In genomic region chr20:43749734-43750294, GRCh38 we compare ENCODE assay signal across 8 cellular contexts. TPM values are rescaled to one million over a fixed set of nuclear protein-coding genes. Genes with fewer than 3 reads are reported as not detected.
DNase-seq lines count a peak whose midpoint lies in the region; ATAC-seq, FAIRE-seq and TF ChIP-seq lines count a peak whose summit lies in the region.

No MANE protein-coding gene starts in this region.

- H3K4me3 ChIP-seq in bronchial epithelial cell (ENCODE audit: low read depth, low read length), result no peak overlapping the region

- TF ChIP-seq CTCF in bronchial epithelial cell (IDR thresholded peaks at IDR 0.05; ENCODE audit: insufficient read depth, low read length, severe bottlenecking), result peak; percentile 99

- no peaks in the 10 kb centered on the region for H3K36me3 ChIP-seq in bronchial epithelial cell (ENCODE audit: control insufficient read depth, insufficient read depth, low read length)

- H3K27me3 ChIP-seq in bronchial epithelial cell (ENCODE audit: control insufficient read depth, insufficient read depth, low read length), result no peaks in the 10 kb centered on the region

- FAIRE-seq in bronchial epithelial cell (lab: Jason Lieb, UNC), result no peak

- DNase-seq in NCI-H2029 (lab: John Stamatoyannopoulos, UW), result peak; percentile 27
- DNase-seq in NCI-H2029 treated with DMSO at 0.1 percent for 48 hours (lab: John Stamatoyannopoulos, UW), result no peak
- peak; percentile 47 for DNase-seq in NCI-H1105 treated with DMSO at 0.1 percent for 48 hours (lab: John Stamatoyannopoulos, UW)
- DNase-seq in activated CD4-positive, CD25-positive, alpha-beta regulatory T cell treated with anti-CD3 and anti-CD28 coated beads, Interleukin-2, amount 50 U/mL, for 72 hours, result peak; percentile 97
- DNase-seq in bronchial epithelial cell (ENCODE audit: low read depth), result peak; percentile 13
- peak; percentile 8 for DNase-seq in kidney glomerular epithelial cell (lab: John Stamatoyannopoulos, UW)
- peak; percentile 88 for DNase-seq in stimulated activated CD4-positive, alpha-beta T cell treated with anti-CD3 and anti-CD28 coated beads, Interleukin-4, amount 100 ng/mL, for 24 hours

- no peak for ATAC-seq in HG03442 (IDR thresholded peaks at IDR 0.05; ENCODE audit: unreplicated experiment)

RNA-seq across cellular contexts. Expression of gene GTSF1L, which starts 23.0 kb away (rescaled TPM):
- total RNA-seq in bronchial epithelial cell, result not detected in 2 replicates
